1 cellular context compared by ENCODE assay signal in genomic region chr3:59873576-59874230, GRCh38.
TF ChIP-seq lines count a peak whose summit lies in the region.

No MANE protein-coding gene starts in this region.

TF ChIP-seq in H1, 55 proteins besides CTCF, POLR2A, EP300 and RAD21 (continued from another document):
- TF ChIP-seq RNF2 (IDR thresholded peaks at IDR 0.05; ENCODE audit: borderline replicate concordance, low read depth, low read length, missing control alignments, poor library complexity, severe bottlenecking) (no peak), ZNF274 (IDR thresholded peaks at IDR 0.05; ENCODE audit: borderline replicate concordance, extremely low read depth, low read length) (no peak), TBP (IDR thresholded peaks at IDR 0.05; ENCODE audit: low read depth, low read length) (no peak), GTF2F1 (IDR thresholded peaks at IDR 0.05; ENCODE audit: borderline replicate concordance, low read depth, low read length) (no peak), CBX5 (IDR thresholded peaks at IDR 0.05; ENCODE audit: low read depth, low read length) (no peak), SP1 (IDR thresholded peaks at IDR 0.05; ENCODE audit: low read depth, low read length) (no peak), SP2 (IDR thresholded peaks at IDR 0.05; ENCODE audit: low read length) (no peak), NRF1 (IDR thresholded peaks at IDR 0.05; ENCODE audit: low read depth, low read length) (no peak), ATF2 (IDR thresholded peaks at IDR 0.05; ENCODE audit: low read length) (no peak), POU5F1 (IDR thresholded peaks at IDR 0.05; ENCODE audit: low read depth, low read length) (no peak), JUN (IDR thresholded peaks at IDR 0.05; ENCODE audit: low read depth, low read length) (no peak), USF2 (IDR thresholded peaks at IDR 0.05; ENCODE audit: low read length) (no peak)
- TF ChIP-seq, protein P1, sequence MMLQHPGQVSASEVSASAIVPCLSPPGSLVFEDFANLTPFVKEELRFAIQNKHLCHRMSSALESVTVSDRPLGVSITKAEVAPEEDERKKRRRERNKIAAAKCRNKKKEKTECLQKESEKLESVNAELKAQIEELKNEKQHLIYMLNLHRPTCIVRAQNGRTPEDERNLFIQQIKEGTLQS (IDR thresholded peaks at IDR 0.05; ENCODE audit: insufficient read depth, low read depth, low read length) = no peak
